In the genomic region with DNA sequence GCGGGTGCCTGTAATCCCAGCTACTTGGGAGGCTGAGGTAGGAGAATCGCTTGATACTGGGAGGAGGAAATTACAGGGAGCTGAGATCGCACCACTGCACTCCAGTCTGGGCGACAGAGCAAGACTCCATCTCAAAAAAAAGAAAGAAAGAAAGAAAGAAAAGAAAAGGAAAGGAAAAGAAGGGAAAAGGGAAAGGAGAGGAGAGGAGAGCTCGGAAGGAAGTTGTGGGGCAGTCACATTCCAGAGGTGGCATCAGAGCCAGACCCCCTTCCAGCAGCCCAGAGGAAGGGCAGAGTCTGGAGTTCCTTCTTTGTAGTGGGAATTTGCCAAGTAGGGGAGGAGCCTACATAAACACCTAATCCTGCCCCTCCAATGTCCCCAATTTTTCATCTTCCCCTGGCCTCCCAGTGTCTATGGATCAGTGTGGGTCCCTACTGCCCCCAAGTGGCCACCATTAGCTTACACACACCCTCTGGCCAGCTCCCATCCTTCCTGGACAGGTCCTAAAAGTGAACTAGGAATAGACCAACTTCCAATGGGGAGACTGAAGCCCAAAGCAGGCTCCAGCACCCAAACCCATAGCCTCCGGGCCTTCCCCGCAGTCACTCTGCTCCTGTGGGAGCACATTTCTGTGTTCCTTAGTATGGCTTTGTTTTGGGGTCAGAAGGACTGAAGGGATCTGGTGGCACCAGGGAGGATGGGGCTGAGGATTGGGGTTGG, we compare ENCODE assay signal across 8 cellular contexts. TPM values are rescaled to one million over a fixed set of nuclear protein-coding genes. Genes with fewer than 3 reads are reported as not detected.
DNase-seq lines count a peak whose midpoint lies in the region; ATAC-seq and TF ChIP-seq lines count a peak whose summit lies in the region.

No MANE protein-coding gene starts in this region.

- intact Hi-C loops in colonic mucosa (cut with DNase I): loop anchor here (5.0 kb wide), 1 partner anchor 86 kb away; no protein-coding TSS in a partner anchor
- intact Hi-C loops in tibial artery (cut with DNase I; ENCODE audit: low total_unique reads): no loop called here
- intact Hi-C loops in lower leg skin (cut with DNase I; ENCODE audit: low total_unique reads): loop anchor here (10.0 kb wide), 1 partner anchor 78 kb away; no protein-coding TSS in a partner anchor

- no peaks in the 10 kb centered on the region for H3K9me3 Mint-ChIP-seq in activated T-cell treated with anti-CD3 and anti-CD28 coated beads, Interleukin-2, amount 50 U/mL, for 4 hours

- H3K4me1 ChIP-seq in RWPE2 (ENCODE audit: insufficient read depth, poor library complexity, severe bottlenecking): peaks cover 3% of the 10 kb centered on the region
- no peaks in the 10 kb centered on the region for H3K4me1 ChIP-seq in colonic mucosa
- H3K4me1 ChIP-seq in tibial artery: peaks cover 0 to 21% (median 20%) of the 10 kb centered on the region in 4 donors

- H3K27ac ChIP-seq in RWPE2 (ENCODE audit: poor library complexity, severe bottlenecking): no peak overlapping the region
- H3K27ac ChIP-seq in colonic mucosa: no peak overlapping the region
- no peak overlapping the region for H3K27ac ChIP-seq in tibial artery

- peak; percentile 43 to 44 for ATAC-seq in activated T-cell treated with anti-CD3 and anti-CD28 coated beads, Interleukin-2, amount 50 U/mL, for 4 hours
- ATAC-seq in RWPE2 (ENCODE audit: low read depth) (peak; percentile 74), left lobe of liver (peak; percentile 85)

- no peak overlapping the region for H3K9ac ChIP-seq in colonic mucosa (ENCODE audit: low read depth in 2 of 2, low read length in 2 of 2)

- TF ChIP-seq POLR2A in lower leg skin (IDR thresholded peaks at IDR 0.05): no peak

- no peaks in the 10 kb centered on the region for H3K36me3 ChIP-seq in RWPE2 (ENCODE audit: low read depth)
- H3K36me3 ChIP-seq in colonic mucosa: no peaks in the 10 kb centered on the region
- no peaks in the 10 kb centered on the region for H3K36me3 ChIP-seq in tibial artery

- no peak for DNase-seq in activated T-cell treated with anti-CD3 and anti-CD28 coated beads, Interleukin-2, amount 50 U/mL, for 4 hours
- DNase-seq in activated T-cell treated with anti-CD3 and anti-CD28 coated beads, Interleukin-2, amount 50 U/mL, for 1 hour: no peak
- DNase-seq in RWPE2 (ENCODE audit: low spot score) (no peak), colonic mucosa (peak; percentile 55), left lobe of liver (ENCODE audit: low spot score) (peak; percentile 62), tibial artery (no peak), lower leg skin (ENCODE audit: low spot score in 2 of 2) (no peak)

- H3K36me3 Mint-ChIP-seq in activated T-cell treated with anti-CD3 and anti-CD28 coated beads, Interleukin-2, amount 50 U/mL, for 4 hours (ENCODE audit: insufficient read depth): no peaks in the 10 kb centered on the region

- H3K27me3 ChIP-seq in RWPE2 (ENCODE audit: insufficient read depth, poor library complexity, severe bottlenecking) (peaks cover 6% of the 10 kb centered on the region), colonic mucosa (peaks cover 18% of the 10 kb centered on the region), tibial artery (peaks cover 0 to 65% of the 10 kb centered on the region in 2 donors)

- peak; percentile 84 for TF ChIP-seq CTCF in LNCAP (IDR thresholded peaks at IDR 0.05)
- TF ChIP-seq CTCF in RWPE2 (IDR thresholded peaks at IDR 0.05; ENCODE audit: poor library complexity, severe bottlenecking): peak; percentile 79
- peak; percentile 60 for TF ChIP-seq CTCF in colonic mucosa (IDR thresholded peaks at IDR 0.05)
- peak; percentile 44 to 53 for TF ChIP-seq CTCF in tibial artery (IDR thresholded peaks at IDR 0.05)
- TF ChIP-seq CTCF in lower leg skin (IDR thresholded peaks at IDR 0.05): peak in 1 of 3 donors; percentile 27

- H3K4me3 ChIP-seq in RWPE2 (ENCODE audit: severe bottlenecking) (no peak overlapping the region), colonic mucosa (no peak overlapping the region), tibial artery (no peak overlapping the region), lower leg skin (ENCODE audit: low read depth, poor library complexity, severe bottlenecking) (no peak overlapping the region)

- H3K9me3 ChIP-seq in RWPE2 (ENCODE audit: severe bottlenecking): no peaks in the 10 kb centered on the region
- no peaks in the 10 kb centered on the region for H3K9me3 ChIP-seq in colonic mucosa
- no peaks in the 10 kb centered on the region for H3K9me3 ChIP-seq in tibial artery

- no peak overlapping the region for H3K4me3 Mint-ChIP-seq in activated T-cell treated with anti-CD3 and anti-CD28 coated beads, Interleukin-2, amount 50 U/mL, for 4 hours

- 69 to 79% methylated on average over 7 of the region's 7 CpGs for WGBS in lower leg skin, 2 donors

- peaks cover 3% of the 10 kb centered on the region for H3K4me1 Mint-ChIP-seq in activated T-cell treated with anti-CD3 and anti-CD28 coated beads, Interleukin-2, amount 50 U/mL, for 4 hours (ENCODE audit: low read depth)

- peaks cover 47% of the 10 kb centered on the region for H3K27me3 Mint-ChIP-seq in activated T-cell treated with anti-CD3 and anti-CD28 coated beads, Interleukin-2, amount 50 U/mL, for 4 hours (ENCODE audit: low read depth)

RNA-seq across cellular contexts. Expression of a gene that starts 39.6 kb away (rescaled TPM):
- 10 to 100 TPM; 50.3 to 57.0 (median 53.8) TPM for total RNA-seq in activated T-cell treated with anti-CD3 and anti-CD28 coated beads, Interleukin-2, amount 50 U/mL, for 4 hours
- total RNA-seq in colonic mucosa (100 to 1,000 TPM; 539 to 844 TPM), left lobe of liver (72.4 TPM), lower leg skin (1,000 to 10,000 TPM; 1,628 to 3,756 (median 2,658) TPM)

Comparison
In these comparisons a context has a peak if more than half of its experiments do, and no peak if none do; other contexts are left out.
1. DNase-seq: peak in colonic mucosa (single experiment) and left lobe of liver (single experiment); none in activated T-cell treated with anti-CD3 and anti-CD28 coated beads, Interleukin-2, amount 50 U/mL, for 4 hours (single experiment), activated T-cell treated with anti-CD3 and anti-CD28 coated beads, Interleukin-2, amount 50 U/mL, for 1 hour (single experiment), RWPE2 (single experiment), tibial artery (0 of 2) and lower leg skin (0 of 2).
2. Peak in every context shown above with its lines, with median percentiles within 50 percentile points of each other: ATAC-seq.